ENCODE assay signal across 1 cellular context in genomic region chr6:79062708-79063107, GRCh38.
TF ChIP-seq lines count a peak whose summit lies in the region.

No MANE protein-coding gene starts in this region.

TF ChIP-seq in GM23338, 12 proteins besides CTCF, POLR2A, EP300 and RAD21 (continued from another document):
- TF ChIP-seq, protein P1, sequence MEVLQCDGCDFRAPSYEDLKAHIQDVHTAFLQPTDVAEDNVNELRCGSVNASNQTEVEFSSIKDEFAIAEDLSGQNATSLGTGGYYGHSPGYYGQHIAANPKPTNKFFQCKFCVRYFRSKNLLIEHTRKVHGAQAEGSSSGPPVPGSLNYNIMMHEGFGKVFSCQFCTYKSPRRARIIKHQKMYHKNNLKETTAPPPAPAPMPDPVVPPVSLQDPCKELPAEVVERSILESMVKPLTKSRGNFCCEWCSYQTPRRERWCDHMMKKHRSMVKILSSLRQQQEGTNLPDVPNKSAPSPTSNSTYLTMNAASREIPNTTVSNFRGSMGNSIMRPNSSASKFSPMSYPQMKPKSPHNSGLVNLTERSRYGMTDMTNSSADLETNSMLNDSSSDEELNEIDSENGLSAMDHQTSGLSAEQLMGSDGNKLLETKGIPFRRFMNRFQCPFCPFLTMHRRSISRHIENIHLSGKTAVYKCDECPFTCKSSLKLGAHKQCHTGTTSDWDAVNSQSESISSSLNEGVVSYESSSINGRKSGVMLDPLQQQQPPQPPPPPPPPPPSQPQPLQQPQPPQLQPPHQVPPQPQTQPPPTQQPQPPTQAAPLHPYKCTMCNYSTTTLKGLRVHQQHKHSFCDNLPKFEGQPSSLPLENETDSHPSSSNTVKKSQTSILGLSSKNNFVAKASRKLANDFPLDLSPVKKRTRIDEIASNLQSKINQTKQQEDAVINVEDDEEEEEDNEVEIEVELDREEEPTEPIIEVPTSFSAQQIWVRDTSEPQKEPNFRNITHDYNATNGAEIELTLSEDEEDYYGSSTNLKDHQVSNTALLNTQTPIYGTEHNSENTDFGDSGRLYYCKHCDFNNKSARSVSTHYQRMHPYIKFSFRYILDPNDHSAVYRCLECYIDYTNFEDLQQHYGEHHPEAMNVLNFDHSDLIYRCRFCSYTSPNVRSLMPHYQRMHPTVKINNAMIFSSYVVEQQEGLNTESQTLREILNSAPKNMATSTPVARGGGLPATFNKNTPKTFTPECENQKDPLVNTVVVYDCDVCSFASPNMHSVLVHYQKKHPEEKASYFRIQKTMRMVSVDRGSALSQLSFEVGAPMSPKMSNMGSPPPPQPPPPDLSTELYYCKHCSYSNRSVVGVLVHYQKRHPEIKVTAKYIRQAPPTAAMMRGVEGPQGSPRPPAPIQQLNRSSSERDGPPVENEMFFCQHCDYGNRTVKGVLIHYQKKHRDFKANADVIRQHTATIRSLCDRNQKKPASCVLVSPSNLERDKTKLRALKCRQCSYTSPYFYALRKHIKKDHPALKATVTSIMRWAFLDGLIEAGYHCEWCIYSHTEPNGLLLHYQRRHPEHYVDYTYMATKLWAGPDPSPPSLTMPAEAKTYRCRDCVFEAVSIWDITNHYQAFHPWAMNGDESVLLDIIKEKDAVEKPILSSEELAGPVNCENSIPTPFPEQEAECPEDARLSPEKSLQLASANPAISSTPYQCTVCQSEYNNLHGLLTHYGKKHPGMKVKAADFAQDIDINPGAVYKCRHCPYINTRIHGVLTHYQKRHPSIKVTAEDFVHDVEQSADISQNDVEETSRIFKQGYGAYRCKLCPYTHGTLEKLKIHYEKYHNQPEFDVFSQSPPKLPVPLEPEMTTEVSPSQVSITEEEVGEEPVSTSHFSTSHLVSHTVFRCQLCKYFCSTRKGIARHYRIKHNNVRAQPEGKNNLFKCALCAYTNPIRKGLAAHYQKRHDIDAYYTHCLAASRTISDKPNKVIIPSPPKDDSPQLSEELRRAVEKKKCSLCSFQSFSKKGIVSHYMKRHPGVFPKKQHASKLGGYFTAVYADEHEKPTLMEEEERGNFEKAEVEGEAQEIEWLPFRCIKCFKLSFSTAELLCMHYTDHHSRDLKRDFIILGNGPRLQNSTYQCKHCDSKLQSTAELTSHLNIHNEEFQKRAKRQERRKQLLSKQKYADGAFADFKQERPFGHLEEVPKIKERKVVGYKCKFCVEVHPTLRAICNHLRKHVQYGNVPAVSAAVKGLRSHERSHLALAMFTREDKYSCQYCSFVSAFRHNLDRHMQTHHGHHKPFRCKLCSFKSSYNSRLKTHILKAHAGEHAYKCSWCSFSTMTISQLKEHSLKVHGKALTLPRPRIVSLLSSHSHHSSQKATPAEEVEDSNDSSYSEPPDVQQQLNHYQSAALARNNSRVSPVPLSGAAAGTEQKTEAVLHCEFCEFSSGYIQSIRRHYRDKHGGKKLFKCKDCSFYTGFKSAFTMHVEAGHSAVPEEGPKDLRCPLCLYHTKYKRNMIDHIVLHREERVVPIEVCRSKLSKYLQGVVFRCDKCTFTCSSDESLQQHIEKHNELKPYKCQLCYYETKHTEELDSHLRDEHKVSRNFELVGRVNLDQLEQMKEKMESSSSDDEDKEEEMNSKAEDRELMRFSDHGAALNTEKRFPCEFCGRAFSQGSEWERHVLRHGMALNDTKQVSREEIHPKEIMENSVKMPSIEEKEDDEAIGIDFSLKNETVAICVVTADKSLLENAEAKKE (CRISPR knock-in tag; IDR thresholded peaks at IDR 0.05), result no peak
- TF ChIP-seq EZH2 (IDR thresholded peaks at IDR 0.05; ENCODE audit: low read depth, unreplicated experiment) (no peak), ZNF331 (CRISPR knock-in tag; IDR thresholded peaks at IDR 0.05; ENCODE audit: low read depth) (no peak), REST (IDR thresholded peaks at IDR 0.05; ENCODE audit: unreplicated experiment) (no peak), STAT1 (IDR thresholded peaks at IDR 0.05; ENCODE audit: unreplicated experiment) (no peak), ZNF114 (CRISPR knock-in tag; IDR thresholded peaks at IDR 0.05) (no peak), CREB1 (CRISPR knock-in tag; IDR thresholded peaks at IDR 0.05; ENCODE audit: low read depth) (no peak), ETS1 (IDR thresholded peaks at IDR 0.05) (no peak)
